ENCODE assay signal across 15 cellular contexts in the genomic region with DNA sequence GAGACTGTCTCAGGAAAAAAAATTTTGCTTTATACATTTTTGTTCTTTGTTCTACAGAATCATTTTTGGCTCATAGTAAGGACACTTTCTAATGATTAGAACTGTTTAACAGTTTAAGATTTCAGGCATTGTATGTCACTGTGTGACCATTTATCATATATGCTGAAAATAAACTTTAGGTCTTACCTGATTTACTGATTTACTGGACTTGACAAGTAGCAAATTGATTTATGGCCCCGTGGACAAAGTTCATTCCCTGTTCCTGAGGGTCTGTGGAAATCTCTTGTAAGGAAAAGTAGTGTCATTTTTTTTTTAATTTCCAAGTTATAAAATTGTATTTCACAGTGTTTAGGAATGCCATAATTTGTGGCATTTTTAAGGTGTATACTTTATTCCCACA. TPM values are rescaled to one million over a fixed set of nuclear protein-coding genes. Genes with fewer than 3 reads are reported as not detected.
DNase-seq lines count a peak whose midpoint lies in the region; ATAC-seq and TF ChIP-seq lines count a peak whose summit lies in the region.
"Had no signal": no experiment of that assay in that cellular context is flagged by ENCODE, and none has a peak within 500 bp of the region (broad histone marks: within the 10 kb centered on the region; RNA-seq: fewer than 3 reads in every experiment).

No MANE protein-coding gene starts in this region.

- peaks cover 40% of the 10 kb centered on the region for H3K4me1 Mint-ChIP-seq in activated CD8-positive, alpha-beta T cell treated with anti-CD3 and anti-CD28 coated beads for 36 hours (ENCODE audit: low read depth)
- H3K4me1 Mint-ChIP-seq in activated CD8-positive, alpha-beta T cell treated with anti-CD3 and anti-CD28 coated beads, Interleukin-2, amount 10 ng/mL, durations not matched to agents 7 days and 5 days (ENCODE audit: low read depth), result peaks cover 39% of the 10 kb centered on the region
- peaks cover 56% of the 10 kb centered on the region for H3K4me1 Mint-ChIP-seq in CD8-positive, alpha-beta T cell (ENCODE audit: low read depth)
- H3K4me1 Mint-ChIP-seq in activated T-helper 17 cell treated with anti-CD3 and anti-CD28 coated beads, Interleukin-2, amount 50 U/mL, for 72 hours, result peaks cover 23% of the 10 kb centered on the region
- no peaks in the 10 kb centered on the region for H3K4me1 Mint-ChIP-seq in neural progenitor cell

- H3K36me3 ChIP-seq in CD8-positive, alpha-beta T cell (ENCODE audit: insufficient read depth, low read length), result peaks cover 7% of the 10 kb centered on the region
- H3K36me3 ChIP-seq in neural progenitor cell, result peaks cover 7% of the 10 kb centered on the region

- POLR2A ChIA-PET in activated CD8-positive, alpha-beta T cell treated with anti-CD3 and anti-CD28 coated beads for 36 hours (lab: Charles Lee), result interaction anchor here (0.8 kb wide), 1 partner anchor 13 kb away, joined by 3 read pairs; no protein-coding TSS in a partner anchor
- POLR2A ChIA-PET in activated CD8-positive, alpha-beta T cell treated with anti-CD3 and anti-CD28 coated beads, Interleukin-2, amount 10 ng/mL, durations not matched to agents 7 days and 5 days (lab: Charles Lee), result interaction anchor here (1.1 kb wide), 1 partner anchor 27 kb away, joined by 3 read pairs; no protein-coding TSS in a partner anchor
- POLR2A ChIA-PET in CD8-positive, alpha-beta T cell (lab: Charles Lee), result no interaction called here

- no peaks in the 10 kb centered on the region for H3F3A ChIP-seq in neural progenitor cell (ENCODE audit: low read depth)

- DNase-seq in activated CD8-positive, alpha-beta T cell treated with anti-CD3 and anti-CD28 coated beads for 36 hours, result no peak
- DNase-seq in activated CD8-positive, alpha-beta T cell treated with anti-CD3 and anti-CD28 coated beads, Interleukin-2, amount 10 ng/mL, durations not matched to agents 7 days and 5 days, result no peak
- DNase-seq in CD8-positive, alpha-beta T cell, result no peak
- no peak for DNase-seq in neural progenitor cell (ENCODE audit: low spot score)
- DNase-seq in stimulated activated CD4-positive, alpha-beta T cell treated with anti-CD3 and anti-CD28 coated beads, Interleukin-15, amount 100 ng/mL, for 24 hours, result no peak
- DNase-seq: DMS79 treated with DMSO at 0.1 percent for 48 hours; HFFc6; MV-4-11; NCI-H1694 treated with DMSO at 0.1 percent for 48 hours; NK-92 treated with Interleukin-12 subunit alpha and Interleukin-12 subunit beta, amount 100 ng/mL, for 24 hours; Peyer's patch had no signal

- no peak for ATAC-seq in activated CD8-positive, alpha-beta T cell treated with anti-CD3 and anti-CD28 coated beads for 36 hours
- ATAC-seq in activated CD8-positive, alpha-beta T cell treated with anti-CD3 and anti-CD28 coated beads, Interleukin-2, amount 10 ng/mL, durations not matched to agents 7 days and 5 days, result no peak
- ATAC-seq in CD8-positive, alpha-beta T cell, result no peak
- ATAC-seq in activated T-helper 17 cell treated with anti-CD3 and anti-CD28 coated beads, Interleukin-2, amount 50 U/mL, for 72 hours (replicated peaks), result no peak
- ATAC-seq in GM18519 (IDR thresholded peaks at IDR 0.05; ENCODE audit: low FRiP score, unreplicated experiment), result no peak
- ATAC-seq: A549 had no signal

- peaks cover 32% of the 10 kb centered on the region for H3K4me1 ChIP-seq in CD8-positive, alpha-beta T cell (ENCODE audit: insufficient read depth, low read length)
- no peaks in the 10 kb centered on the region for H3K4me1 ChIP-seq in neural progenitor cell
- H3K4me1 ChIP-seq: A549 had no signal

- H3K4me2 ChIP-seq in neural progenitor cell, result no peak overlapping the region
- H3K4me2 ChIP-seq: A549, KMS-11 had no signal

- H3K27ac Mint-ChIP-seq in activated CD8-positive, alpha-beta T cell treated with anti-CD3 and anti-CD28 coated beads for 36 hours, result peak overlapping the region; percentile 31
- H3K27ac Mint-ChIP-seq in activated CD8-positive, alpha-beta T cell treated with anti-CD3 and anti-CD28 coated beads, Interleukin-2, amount 10 ng/mL, durations not matched to agents 7 days and 5 days, result no peak overlapping the region
- peak overlapping the region; percentile 34 for H3K27ac Mint-ChIP-seq in CD8-positive, alpha-beta T cell
- H3K27ac Mint-ChIP-seq in activated T-helper 17 cell treated with anti-CD3 and anti-CD28 coated beads, Interleukin-2, amount 50 U/mL, for 72 hours, result peak overlapping the region; percentile 17
- no peak overlapping the region for H3K27ac Mint-ChIP-seq in neural progenitor cell
- H3K27ac Mint-ChIP-seq: HFFc6 had no signal

- no peak overlapping the region for H3K27ac ChIP-seq in CD8-positive, alpha-beta T cell (ENCODE audit: low read depth, low read length)
- H3K27ac ChIP-seq in neural progenitor cell, result peak overlapping the region; percentile 11
- H3K27ac ChIP-seq: A549, KMS-11, Peyer's patch had no signal

- CTCF ChIA-PET in activated CD8-positive, alpha-beta T cell treated with anti-CD3 and anti-CD28 coated beads for 36 hours (lab: Charles Lee), result interaction anchor here (3.8 kb wide), 1 partner anchor 123 kb away, joined by 24 read pairs; no protein-coding TSS in a partner anchor
- CTCF ChIA-PET in activated CD8-positive, alpha-beta T cell treated with anti-CD3 and anti-CD28 coated beads, Interleukin-2, amount 10 ng/mL, durations not matched to agents 7 days and 5 days (lab: Charles Lee), result interaction anchor here (0.8 to 1.4 kb wide), 2 partner anchors 18 to 122 kb away, joined by 3 to 7 read pairs; no protein-coding TSS in a partner anchor
- CTCF ChIA-PET in CD8-positive, alpha-beta T cell (lab: Charles Lee), result interaction anchor here (0.8 to 1.0 kb wide), 2 partner anchors 57 to 123 kb away, joined by 3 to 4 read pairs; a partner anchor contains a TSS

- intact Hi-C loops in activated CD8-positive, alpha-beta T cell treated with anti-CD3 and anti-CD28 coated beads for 36 hours (cut with micrococcal nuclease), result no loop called here
- intact Hi-C loops in CD8-positive, alpha-beta T cell (cut with DNase I, micrococcal nuclease), result no loop called here

- H3K79me2 ChIP-seq in neural progenitor cell (ENCODE audit: low read depth), result peaks cover 59% of the 10 kb centered on the region

- H3K27me3 ChIP-seq in CD8-positive, alpha-beta T cell (ENCODE audit: insufficient read depth, low read length), result no peaks in the 10 kb centered on the region
- no peaks in the 10 kb centered on the region for H3K27me3 ChIP-seq in neural progenitor cell
- H3K27me3 ChIP-seq: Peyer's patch had no signal

- TF ChIP-seq CTCF in activated CD8-positive, alpha-beta T cell treated with anti-CD3 and anti-CD28 coated beads for 36 hours (IDR thresholded peaks at IDR 0.05), result no peak
- TF ChIP-seq CTCF in CD8-positive, alpha-beta T cell (IDR thresholded peaks at IDR 0.05), result no peak
- no peak for TF ChIP-seq CTCF in neural progenitor cell (IDR thresholded peaks at IDR 0.05)

- H3K4me3 Mint-ChIP-seq in activated CD8-positive, alpha-beta T cell treated with anti-CD3 and anti-CD28 coated beads for 36 hours, result no peak overlapping the region
- H3K4me3 Mint-ChIP-seq in activated CD8-positive, alpha-beta T cell treated with anti-CD3 and anti-CD28 coated beads, Interleukin-2, amount 10 ng/mL, durations not matched to agents 7 days and 5 days, result no peak overlapping the region
- no peak overlapping the region for H3K4me3 Mint-ChIP-seq in CD8-positive, alpha-beta T cell
- H3K4me3 Mint-ChIP-seq in activated T-helper 17 cell treated with anti-CD3 and anti-CD28 coated beads, Interleukin-2, amount 50 U/mL, for 72 hours, result no peak overlapping the region
- H3K4me3 Mint-ChIP-seq in neural progenitor cell, result no peak overlapping the region
- H3K4me3 Mint-ChIP-seq: HFFc6 had no signal

- H3K9me3 ChIP-seq in CD8-positive, alpha-beta T cell (ENCODE audit: low read length), result no peaks in the 10 kb centered on the region
- no peaks in the 10 kb centered on the region for H3K9me3 ChIP-seq in neural progenitor cell (ENCODE audit: low read depth)
- H3K9me3 ChIP-seq: A549, Peyer's patch had no signal

- H3K36me3 Mint-ChIP-seq in activated CD8-positive, alpha-beta T cell treated with anti-CD3 and anti-CD28 coated beads for 36 hours (ENCODE audit: low read depth), result peaks cover 46% of the 10 kb centered on the region
- H3K36me3 Mint-ChIP-seq in activated CD8-positive, alpha-beta T cell treated with anti-CD3 and anti-CD28 coated beads, Interleukin-2, amount 10 ng/mL, durations not matched to agents 7 days and 5 days (ENCODE audit: low read depth), result peaks cover 43% of the 10 kb centered on the region
- peaks cover 43% of the 10 kb centered on the region for H3K36me3 Mint-ChIP-seq in CD8-positive, alpha-beta T cell
- H3K36me3 Mint-ChIP-seq in activated T-helper 17 cell treated with anti-CD3 and anti-CD28 coated beads, Interleukin-2, amount 50 U/mL, for 72 hours (ENCODE audit: low read depth), result peaks cover 86% of the 10 kb centered on the region
- H3K36me3 Mint-ChIP-seq in neural progenitor cell, result peaks cover 24% of the 10 kb centered on the region

- no peaks in the 10 kb centered on the region for H3K27me3 Mint-ChIP-seq in activated CD8-positive, alpha-beta T cell treated with anti-CD3 and anti-CD28 coated beads for 36 hours
- no peaks in the 10 kb centered on the region for H3K27me3 Mint-ChIP-seq in activated CD8-positive, alpha-beta T cell treated with anti-CD3 and anti-CD28 coated beads, Interleukin-2, amount 10 ng/mL, durations not matched to agents 7 days and 5 days (ENCODE audit: low read depth)
- no peaks in the 10 kb centered on the region for H3K27me3 Mint-ChIP-seq in CD8-positive, alpha-beta T cell (ENCODE audit: low read depth)
- no peaks in the 10 kb centered on the region for H3K27me3 Mint-ChIP-seq in activated T-helper 17 cell treated with anti-CD3 and anti-CD28 coated beads, Interleukin-2, amount 50 U/mL, for 72 hours
- H3K27me3 Mint-ChIP-seq in neural progenitor cell (ENCODE audit: insufficient read depth, low read depth), result no peaks in the 10 kb centered on the region

- H4K20me1 ChIP-seq in neural progenitor cell (ENCODE audit: low read depth), result peaks cover 39% of the 10 kb centered on the region

- no peak overlapping the region for H3K9ac ChIP-seq in neural progenitor cell
- H3K9ac ChIP-seq: KMS-11 had no signal

- H2AFZ ChIP-seq in neural progenitor cell (replicated peaks), result no peak overlapping the region

- H3K4me3 ChIP-seq in CD8-positive, alpha-beta T cell (ENCODE audit: low read depth, low read length), result no peak overlapping the region
- no peak overlapping the region for H3K4me3 ChIP-seq in neural progenitor cell
- H3K4me3 ChIP-seq: A549, Peyer's patch had no signal

- H3K9me3 Mint-ChIP-seq in activated CD8-positive, alpha-beta T cell treated with anti-CD3 and anti-CD28 coated beads for 36 hours, result peaks cover under 1% of the 10 kb centered on the region
- no peaks in the 10 kb centered on the region for H3K9me3 Mint-ChIP-seq in activated CD8-positive, alpha-beta T cell treated with anti-CD3 and anti-CD28 coated beads, Interleukin-2, amount 10 ng/mL, durations not matched to agents 7 days and 5 days (ENCODE audit: insufficient read depth)
- no peaks in the 10 kb centered on the region for H3K9me3 Mint-ChIP-seq in CD8-positive, alpha-beta T cell
- H3K9me3 Mint-ChIP-seq in activated T-helper 17 cell treated with anti-CD3 and anti-CD28 coated beads, Interleukin-2, amount 50 U/mL, for 72 hours, result no peaks in the 10 kb centered on the region
- peaks cover 6% of the 10 kb centered on the region for H3K9me3 Mint-ChIP-seq in neural progenitor cell
- H3K9me3 Mint-ChIP-seq: HFFc6 had no signal

RNA-seq across cellular contexts. Expression of a gene that starts 40.7 kb away (rescaled TPM):
- 100 to 1,000 TPM; 251 to 257 TPM for total RNA-seq in activated CD8-positive, alpha-beta T cell treated with anti-CD3 and anti-CD28 coated beads for 36 hours
- total RNA-seq in activated CD8-positive, alpha-beta T cell treated with anti-CD3 and anti-CD28 coated beads, Interleukin-2, amount 10 ng/mL, durations not matched to agents 7 days and 5 days, result 100 to 1,000 TPM; 149 to 151 TPM
- 10 to 100 TPM; 93.1 to 98.3 TPM for total RNA-seq in CD8-positive, alpha-beta T cell
- total RNA-seq in activated T-helper 17 cell treated with anti-CD3 and anti-CD28 coated beads, Interleukin-2, amount 50 U/mL, for 72 hours, result 100 to 1,000 TPM; 243 to 283 TPM
- 78.8 and 114 TPM in 2 replicates for total RNA-seq in neural progenitor cell (ENCODE audit: low replicate concordance)

RNA-seq across cellular contexts. Expression of a gene that starts 57.0 kb away (rescaled TPM):
- 10 to 100 TPM; 51.3 to 59.1 TPM for total RNA-seq in activated CD8-positive, alpha-beta T cell treated with anti-CD3 and anti-CD28 coated beads for 36 hours
- 10 to 100 TPM; 24.8 to 28.8 TPM for total RNA-seq in activated CD8-positive, alpha-beta T cell treated with anti-CD3 and anti-CD28 coated beads, Interleukin-2, amount 10 ng/mL, durations not matched to agents 7 days and 5 days
- 10 to 100 TPM; 22.8 to 23.7 TPM for total RNA-seq in CD8-positive, alpha-beta T cell
- total RNA-seq in activated T-helper 17 cell treated with anti-CD3 and anti-CD28 coated beads, Interleukin-2, amount 50 U/mL, for 72 hours, result 10 to 100 TPM; 33.7 to 45.9 TPM
- total RNA-seq in neural progenitor cell (ENCODE audit: low replicate concordance), result 24.0 and 43.2 TPM in 2 replicates

Comparison
In these comparisons a context has a peak if more than half of its experiments do, and no peak if none do; other contexts are left out.
1. H3K27ac Mint-ChIP-seq: peak in activated CD8-positive, alpha-beta T cell treated with anti-CD3 and anti-CD28 coated beads for 36 hours (single experiment), CD8-positive, alpha-beta T cell (single experiment) and activated T-helper 17 cell treated with anti-CD3 and anti-CD28 coated beads, Interleukin-2, amount 50 U/mL, for 72 hours (single experiment); none in activated CD8-positive, alpha-beta T cell treated with anti-CD3 and anti-CD28 coated beads, Interleukin-2, amount 10 ng/mL, durations not matched to agents 7 days and 5 days (single experiment) and neural progenitor cell (single experiment).